In genomic region chr7:92749832-92750231, GRCh38 we compare ENCODE assay signal across 27 cellular contexts.
DNase-seq lines count a peak whose midpoint lies in the region; ATAC-seq and TF ChIP-seq lines count a peak whose summit lies in the region.
"Had no signal": no experiment of that assay in that cellular context is flagged by ENCODE, and none has a peak within 500 bp of the region (broad histone marks: within the 10 kb centered on the region; RNA-seq: fewer than 3 reads in every experiment).

No MANE protein-coding gene starts in this region.

- ATAC-seq in left lobe of liver, result peak; percentile 58
- ATAC-seq: body of pancreas had no signal

- H3K27me3 ChIP-seq in SJSA1 (replicated peaks), result no peaks in the 10 kb centered on the region
- H3K27me3 ChIP-seq in smooth muscle cell (ENCODE audit: low read depth), result no peaks in the 10 kb centered on the region
- H3K27me3 ChIP-seq: body of pancreas, suprapubic skin, vagina had no signal

- H3K4me3 ChIP-seq in SJSA1 (no peak overlapping the region), smooth muscle cell (no peak overlapping the region)
- H3K4me3 ChIP-seq: body of pancreas, HAP-1, prostate gland, suprapubic skin, vagina had no signal

- H3K27ac Mint-ChIP-seq in activated T-cell treated with anti-CD3 and anti-CD28 coated beads, Interleukin-2, amount 50 U/mL, for 24 hours, result peak overlapping the region; percentile 81
- H3K27ac Mint-ChIP-seq: activated naive CD4-positive, alpha-beta T cell treated with anti-CD3 and anti-CD28 coated beads, Interleukin-2, amount 50 U/mL, for 72 hours had no signal

- H4K20me1 ChIP-seq in smooth muscle cell (ENCODE audit: low read depth), result peaks cover 57% of the 10 kb centered on the region

- H3K36me3 ChIP-seq in SJSA1 (peaks cover 29% of the 10 kb centered on the region), smooth muscle cell (ENCODE audit: low read depth) (no peaks in the 10 kb centered on the region)
- H3K36me3 ChIP-seq: HAP-1, prostate gland, suprapubic skin, vagina had no signal

- no peaks in the 10 kb centered on the region for H3K9me3 Mint-ChIP-seq in activated T-cell treated with anti-CD3 and anti-CD28 coated beads, Interleukin-2, amount 50 U/mL, for 24 hours
- H3K9me3 Mint-ChIP-seq: CD14-positive monocyte had no signal

- peak overlapping the region; percentile 98 for H3K27ac ChIP-seq in SJSA1
- peak overlapping the region; percentile 75 for H3K27ac ChIP-seq in smooth muscle cell (ENCODE audit: low read depth)
- H3K27ac ChIP-seq: body of pancreas, prostate gland, suprapubic skin, vagina had no signal

- no peak overlapping the region for H3K9ac ChIP-seq in smooth muscle cell (ENCODE audit: low read depth)

- H3K4me2 ChIP-seq in smooth muscle cell, result no peak overlapping the region

- H3K9me3 ChIP-seq in SJSA1 (replicated peaks) (0 out of 2 replicates have a peak, but pooled peaks cover 4% of the 10 kb centered on the region), smooth muscle cell (replicated peaks; ENCODE audit: low read depth) (no peaks in the 10 kb centered on the region)
- H3K9me3 ChIP-seq: body of pancreas, HAP-1, prostate gland, suprapubic skin, vagina had no signal

- no peak overlapping the region for H3K4me3 Mint-ChIP-seq in activated T-cell treated with anti-CD3 and anti-CD28 coated beads, Interleukin-2, amount 50 U/mL, for 24 hours
- H3K4me3 Mint-ChIP-seq: CD14-positive monocyte, neural crest cell had no signal

- H3K27me3 Mint-ChIP-seq in activated T-cell treated with anti-CD3 and anti-CD28 coated beads, Interleukin-2, amount 50 U/mL, for 24 hours, result no peaks in the 10 kb centered on the region

- H3K36me3 Mint-ChIP-seq in activated T-cell treated with anti-CD3 and anti-CD28 coated beads, Interleukin-2, amount 50 U/mL, for 24 hours (ENCODE audit: low read depth), result peaks cover 88% of the 10 kb centered on the region

- H3K4me1 ChIP-seq in SJSA1 (replicated peaks) (peaks cover 90% of the 10 kb centered on the region), smooth muscle cell (ENCODE audit: low read depth) (peaks cover 13% of the 10 kb centered on the region)
- H3K4me1 ChIP-seq: HAP-1, prostate gland had no signal

- WGBS in smooth muscle cell (ENCODE audit: low lambda C conversion rate), result 91% methylated on average over 1 of the region's 1 CpG

- H3K4me1 Mint-ChIP-seq in activated T-cell treated with anti-CD3 and anti-CD28 coated beads, Interleukin-2, amount 50 U/mL, for 24 hours (ENCODE audit: low read depth), result peaks cover 79% of the 10 kb centered on the region

- H3F3A ChIP-seq in smooth muscle cell (ENCODE audit: low read depth), result peaks cover 22% of the 10 kb centered on the region

- H2AFZ ChIP-seq in smooth muscle cell (ENCODE audit: low read depth), result no peak overlapping the region

- no peak for TF ChIP-seq CTCF in smooth muscle cell (IDR thresholded peaks at IDR 0.05; ENCODE audit: borderline replicate concordance, insufficient read depth, poor library complexity, severe bottlenecking)

- peaks cover 84% of the 10 kb centered on the region for H3K79me2 ChIP-seq in smooth muscle cell (ENCODE audit: low read depth)

- no peak for DNase-seq in activated T-cell treated with anti-CD3 and anti-CD28 coated beads, Interleukin-2, amount 50 U/mL, for 24 hours
- no peak for DNase-seq in activated T-cell treated with anti-CD3 and anti-CD28 coated beads, Interleukin-2, amount 50 U/mL, for 1 hour
- no peak for DNase-seq in SJSA1 (ENCODE audit: low read depth in 1 of 2, low spot score in 2 of 2)
- no peak for DNase-seq in left lobe of liver (ENCODE audit: low spot score)
- no peak for DNase-seq in smooth muscle cell (lab: John Stamatoyannopoulos, UW; ENCODE audit: unreplicated experiment)
- DNase-seq in GF-D8 (lab: John Stamatoyannopoulos, UW), result no peak
- no peak for DNase-seq in activated CD8-positive, alpha-beta memory T cell treated with anti-CD3 and anti-CD28 coated beads, Interleukin-2, amount 50 U/mL, for 4 hours
- DNase-seq in central memory CD4-positive, alpha-beta T cell, result no peak
- DNase-seq: activated CD4-positive, alpha-beta T cell treated with anti-CD3 and anti-CD28 coated beads, Interleukin-2, amount 50 U/mL, for 1 hour; body of pancreas; DMS153; foreskin fibroblast; hypothalamus; islet precursor cell; KBM-7; NCI-H1092; NCI-H2029 treated with DMSO at 0.1 percent for 48 hours; NCI-H446 treated with DMSO at 0.1 percent for 48 hours; NK-92 treated with Interleukin-12 subunit alpha and Interleukin-12 subunit beta, amount 100 ng/mL, for 24 hours; stimulated activated CD8-positive, alpha-beta memory T cell treated with anti-CD3 and anti-CD28 coated beads, Interleukin-4, amount 100 ng/mL, for 48 hours had no signal
